Comparison of ENCODE assay signal across 7 cellular contexts in the genomic region with DNA sequence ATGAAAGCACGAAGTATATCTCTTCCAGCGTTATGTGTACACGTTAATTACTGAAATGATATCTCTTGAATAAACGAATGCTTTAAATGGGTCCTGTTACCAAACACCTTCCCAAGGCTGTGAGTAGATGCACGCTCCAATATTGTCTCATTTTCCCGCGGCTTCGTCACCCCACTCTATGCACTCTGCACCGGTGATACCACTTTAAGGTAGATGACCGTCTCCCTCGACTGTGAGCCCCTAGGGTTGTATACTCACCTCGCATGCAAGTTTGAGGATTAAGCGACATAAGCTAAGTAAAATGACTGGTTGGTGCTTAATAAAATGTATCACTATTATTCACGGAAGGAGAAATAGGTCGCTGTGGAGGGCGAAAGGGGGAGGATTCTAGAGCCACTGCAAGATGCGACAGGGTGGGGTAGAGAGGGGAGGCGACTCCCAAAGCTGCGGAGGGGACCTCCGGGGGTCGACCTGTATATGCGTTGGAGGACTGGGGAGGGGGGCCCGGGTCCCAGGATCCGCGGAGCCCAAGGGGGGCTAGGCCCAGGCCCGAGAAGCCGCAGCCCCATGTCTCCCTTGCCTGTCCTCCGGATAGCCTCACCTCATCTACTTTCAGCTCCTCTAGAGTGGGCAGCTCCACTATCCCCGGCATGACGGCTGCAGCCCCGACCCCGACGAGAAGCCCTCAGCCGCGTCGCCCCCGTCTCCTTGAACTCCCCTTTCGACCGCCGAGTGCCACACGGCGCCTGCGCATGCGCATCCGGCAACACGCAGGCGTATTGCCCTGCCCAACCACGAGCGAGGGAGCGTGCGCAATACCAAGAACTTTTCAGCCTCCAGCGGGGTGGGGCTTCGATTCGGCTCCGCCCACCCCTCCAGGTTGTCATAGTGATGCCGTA. TPM values are rescaled to one million over a fixed set of nuclear protein-coding genes. Genes with fewer than 3 reads are reported as not detected.
A peak's percentile ranks its signal among the peaks of the same experiment; 100 is the strongest.
DNase-seq lines count a peak whose midpoint lies in the region; ATAC-seq and TF ChIP-seq lines count a peak whose summit lies in the region.

Gene MORN5 (plus strand): TSS at position 883 of the 899 bp plus-strand sequence. CDS start 65 bp downstream, outside the sequence.
Gene NDUFA8 (minus strand): TSS at position 754 of the 899 bp plus-strand sequence. CDS start 102 bp downstream, at position 652.

- in situ Hi-C loops in astrocyte of the spinal cord (cut with HindIII; ENCODE audit: low sequenced_read_pairs) = no loop called here

- no peak for TF ChIP-seq CTCF in astrocyte of the spinal cord (IDR thresholded peaks at IDR 0.05; ENCODE audit: low read depth, low read length)

- ATAC-seq in GM18511 (IDR thresholded peaks at IDR 0.05; ENCODE audit: unreplicated experiment) = peak; percentile 95
- peak; percentile 96 for ATAC-seq in HG03025 (IDR thresholded peaks at IDR 0.05; ENCODE audit: low FRiP score, unreplicated experiment)

- DNase-seq in NCI-H2029 treated with DMSO at 0.1 percent for 48 hours (lab: John Stamatoyannopoulos, UW) (peak; percentile 90), T1000 (lab: John Stamatoyannopoulos, UW) (peak; percentile 92), astrocyte of the spinal cord (ENCODE audit: low read depth, low spot score) (peak; percentile 94), hippocampal formation (lab: John Stamatoyannopoulos, UW) (peak; percentile 80 to 90), renal cortical epithelial cell (ENCODE audit: low read depth) (peak; percentile 91)

- peak within 1 kb of the TSS; percentile 92 for H3K4me3 ChIP-seq in astrocyte of the spinal cord (ENCODE audit: low read depth, low read length)

RNA-seq across cellular contexts. Expression of gene MORN5, which starts in this region (rescaled TPM):
- 0.85 TPM in 1 of 2 replicates, not detected in the other for total RNA-seq in renal cortical epithelial cell

RNA-seq across cellular contexts. Expression of gene NDUFA8, which starts in this region (rescaled TPM):
- total RNA-seq in renal cortical epithelial cell = 21.5 and 35.4 TPM in 2 replicates

Comparison
In these comparisons a context has a peak if more than half of its experiments do, and no peak if none do; other contexts are left out.
1. Peak in every context shown above with its lines: DNase-seq, ATAC-seq and H3K4me3 ChIP-seq.